10 cellular contexts compared by ENCODE assay signal in the genomic region with DNA sequence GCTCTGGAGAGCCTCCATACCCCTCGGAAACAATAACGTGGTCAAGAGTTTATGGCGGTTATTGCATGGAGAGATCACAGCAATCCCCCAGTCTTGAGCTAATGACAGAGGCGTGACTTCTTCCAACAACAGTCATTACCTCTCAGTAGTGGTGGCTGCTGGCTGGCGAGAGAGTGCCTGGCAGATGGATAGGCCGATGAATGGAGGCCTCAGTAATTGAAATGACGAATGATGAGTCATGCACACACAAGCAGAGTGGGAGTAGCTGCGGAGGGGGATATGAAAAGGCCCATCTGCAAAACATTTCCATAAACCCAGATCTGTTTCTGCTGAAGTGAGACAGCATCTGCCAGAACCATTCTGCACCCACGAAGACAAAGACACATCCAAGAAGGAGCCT.
DNase-seq lines count a peak whose midpoint lies in the region; ATAC-seq and TF ChIP-seq lines count a peak whose summit lies in the region.
"Had no signal": no experiment of that assay in that cellular context is flagged by ENCODE, and none has a peak within 500 bp of the region (broad histone marks: within the 10 kb centered on the region; RNA-seq: fewer than 3 reads in every experiment).

No MANE protein-coding gene starts in this region.

- H3K4me3 Mint-ChIP-seq in activated CD8-positive, alpha-beta T cell treated with anti-CD3 and anti-CD28 coated beads for 36 hours = no peak overlapping the region
- H3K4me3 Mint-ChIP-seq: B cell had no signal

- no peaks in the 10 kb centered on the region for H3K27me3 Mint-ChIP-seq in activated CD8-positive, alpha-beta T cell treated with anti-CD3 and anti-CD28 coated beads for 36 hours
- H3K27me3 Mint-ChIP-seq: B cell had no signal

- H3K27ac ChIP-seq in tibial nerve = peak overlapping the region in 2 of 4 donors; percentile 14 to 32

- CTCF ChIA-PET in activated CD8-positive, alpha-beta T cell treated with anti-CD3 and anti-CD28 coated beads for 36 hours (lab: Charles Lee) = no interaction called here

- no peaks in the 10 kb centered on the region for H3K36me3 Mint-ChIP-seq in activated CD8-positive, alpha-beta T cell treated with anti-CD3 and anti-CD28 coated beads for 36 hours (ENCODE audit: low read depth)

- H3K4me1 Mint-ChIP-seq in activated CD8-positive, alpha-beta T cell treated with anti-CD3 and anti-CD28 coated beads for 36 hours (ENCODE audit: low read depth) = no peaks in the 10 kb centered on the region
- H3K4me1 Mint-ChIP-seq: B cell had no signal

- peaks cover 0 to 5% (median 0%) of the 10 kb centered on the region in 4 donors for H3K4me1 ChIP-seq in tibial nerve

- H3K4me3 ChIP-seq in tibial nerve = no peak overlapping the region

- H3K27ac Mint-ChIP-seq in activated CD8-positive, alpha-beta T cell treated with anti-CD3 and anti-CD28 coated beads for 36 hours = no peak overlapping the region
- H3K27ac Mint-ChIP-seq: B cell had no signal

- intact Hi-C loops in left cardiac atrium (cut with DNase I) = no loop called here
- intact Hi-C loops in activated CD8-positive, alpha-beta T cell treated with anti-CD3 and anti-CD28 coated beads for 36 hours (cut with micrococcal nuclease) = no loop called here
- intact Hi-C loops in posterior vena cava (cut with DNase I) = no loop called here

- peak; percentile 39; the same call in 1 of the 3 replicates for ATAC-seq in SK-N-SH treated with all-trans-retinoic acid at 6 μM for 48 hours
- peak; percentile 23 to 93 for ATAC-seq in left cardiac atrium
- no peak for ATAC-seq in activated CD8-positive, alpha-beta T cell treated with anti-CD3 and anti-CD28 coated beads for 36 hours

- H3K9me3 Mint-ChIP-seq in activated CD8-positive, alpha-beta T cell treated with anti-CD3 and anti-CD28 coated beads for 36 hours = no peaks in the 10 kb centered on the region

- TF ChIP-seq EP300 in tibial nerve (IDR thresholded peaks at IDR 0.05) = peak in 1 of 2 donors; percentile 18

- peak; percentile 0 for DNase-seq in NCI-H2171 treated with DMSO at 0.1 percent for 48 hours (lab: John Stamatoyannopoulos, UW)
- DNase-seq in NCI-H2171 (lab: John Stamatoyannopoulos, UW) = no peak
- peak; percentile 41 for DNase-seq in left cardiac atrium
- peak; percentile 16 to 21 for DNase-seq in tibial nerve (ENCODE audit: low spot score in 2 of 2)
- DNase-seq in activated CD8-positive, alpha-beta T cell treated with anti-CD3 and anti-CD28 coated beads for 36 hours = no peak
- DNase-seq in posterior vena cava (ENCODE audit: low spot score) = no peak
- no peak for DNase-seq in NCI-H526 (lab: John Stamatoyannopoulos, UW)
- DNase-seq: activated naive CD4-positive, alpha-beta T cell treated with Interleukin-2 at 50 U/mL for 16 hours had no signal

- 26 to 27% methylated on average over 9 of the region's 9 CpGs for WGBS in tibial nerve, 2 donors

- H3K9me3 ChIP-seq in tibial nerve = no peaks in the 10 kb centered on the region

- no peaks in the 10 kb centered on the region for H3K27me3 ChIP-seq in tibial nerve

- H3K36me3 ChIP-seq in tibial nerve = no peaks in the 10 kb centered on the region

- POLR2A ChIA-PET in activated CD8-positive, alpha-beta T cell treated with anti-CD3 and anti-CD28 coated beads for 36 hours (lab: Charles Lee) = no interaction called here

- TF ChIP-seq CTCF in tibial nerve (IDR thresholded peaks at IDR 0.05) = no peak
- no peak for TF ChIP-seq CTCF in activated CD8-positive, alpha-beta T cell treated with anti-CD3 and anti-CD28 coated beads for 36 hours (IDR thresholded peaks at IDR 0.05)

- no peak for TF ChIP-seq POLR2A in tibial nerve (IDR thresholded peaks at IDR 0.05)

TF ChIP-seq in SK-N-SH treated with all-trans-retinoic acid at 6 μM for 48 hours, 23 proteins besides CTCF, POLR2A, EP300 and RAD21:
- TF ChIP-seq CSDC2 (CRISPR knock-in tag; IDR thresholded peaks at IDR 0.05) = no peak
- no peak for TF ChIP-seq ZNF8 (CRISPR knock-in tag; IDR thresholded peaks at IDR 0.05)
- TF ChIP-seq POU6F1 (CRISPR knock-in tag; IDR thresholded peaks at IDR 0.05; ENCODE audit: borderline replicate concordance, low read depth) = no peak
- no peak for TF ChIP-seq RARB (CRISPR knock-in tag; IDR thresholded peaks at IDR 0.05)
- TF ChIP-seq, protein P1, sequence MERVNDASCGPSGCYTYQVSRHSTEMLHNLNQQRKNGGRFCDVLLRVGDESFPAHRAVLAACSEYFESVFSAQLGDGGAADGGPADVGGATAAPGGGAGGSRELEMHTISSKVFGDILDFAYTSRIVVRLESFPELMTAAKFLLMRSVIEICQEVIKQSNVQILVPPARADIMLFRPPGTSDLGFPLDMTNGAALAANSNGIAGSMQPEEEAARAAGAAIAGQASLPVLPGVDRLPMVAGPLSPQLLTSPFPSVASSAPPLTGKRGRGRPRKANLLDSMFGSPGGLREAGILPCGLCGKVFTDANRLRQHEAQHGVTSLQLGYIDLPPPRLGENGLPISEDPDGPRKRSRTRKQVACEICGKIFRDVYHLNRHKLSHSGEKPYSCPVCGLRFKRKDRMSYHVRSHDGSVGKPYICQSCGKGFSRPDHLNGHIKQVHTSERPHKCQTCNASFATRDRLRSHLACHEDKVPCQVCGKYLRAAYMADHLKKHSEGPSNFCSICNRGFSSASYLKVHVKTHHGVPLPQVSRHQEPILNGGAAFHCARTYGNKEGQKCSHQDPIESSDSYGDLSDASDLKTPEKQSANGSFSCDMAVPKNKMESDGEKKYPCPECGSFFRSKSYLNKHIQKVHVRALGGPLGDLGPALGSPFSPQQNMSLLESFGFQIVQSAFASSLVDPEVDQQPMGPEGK (CRISPR knock-in tag; IDR thresholded peaks at IDR 0.05; ENCODE audit: borderline replicate concordance) = no peak
- no peak for TF ChIP-seq ZNF565 (CRISPR knock-in tag; conservative IDR thresholded peaks at IDR 0.05; ENCODE audit: low read depth)
- no peak for TF ChIP-seq TOX (CRISPR knock-in tag; IDR thresholded peaks at IDR 0.05; ENCODE audit: borderline replicate concordance)
- TF ChIP-seq ZFP30 (CRISPR knock-in tag; IDR thresholded peaks at IDR 0.05) = no peak
- no peak for TF ChIP-seq CSRNP3 (CRISPR knock-in tag; IDR thresholded peaks at IDR 0.05)
- no peak for TF ChIP-seq PPARA (CRISPR knock-in tag; IDR thresholded peaks at IDR 0.05; ENCODE audit: borderline replicate concordance)

Comparison
In these comparisons a context has a peak if more than half of its experiments do, and no peak if none do; other contexts are left out.
1. DNase-seq: peak in NCI-H2171 treated with DMSO at 0.1 percent for 48 hours (single experiment), left cardiac atrium (single experiment) and tibial nerve (2 of 2); none in NCI-H2171 (single experiment), activated CD8-positive, alpha-beta T cell treated with anti-CD3 and anti-CD28 coated beads for 36 hours (single experiment), posterior vena cava (single experiment) and NCI-H526 (0 of 2).